Comparison of ENCODE assay signal across 19 cellular contexts in the genomic region with DNA sequence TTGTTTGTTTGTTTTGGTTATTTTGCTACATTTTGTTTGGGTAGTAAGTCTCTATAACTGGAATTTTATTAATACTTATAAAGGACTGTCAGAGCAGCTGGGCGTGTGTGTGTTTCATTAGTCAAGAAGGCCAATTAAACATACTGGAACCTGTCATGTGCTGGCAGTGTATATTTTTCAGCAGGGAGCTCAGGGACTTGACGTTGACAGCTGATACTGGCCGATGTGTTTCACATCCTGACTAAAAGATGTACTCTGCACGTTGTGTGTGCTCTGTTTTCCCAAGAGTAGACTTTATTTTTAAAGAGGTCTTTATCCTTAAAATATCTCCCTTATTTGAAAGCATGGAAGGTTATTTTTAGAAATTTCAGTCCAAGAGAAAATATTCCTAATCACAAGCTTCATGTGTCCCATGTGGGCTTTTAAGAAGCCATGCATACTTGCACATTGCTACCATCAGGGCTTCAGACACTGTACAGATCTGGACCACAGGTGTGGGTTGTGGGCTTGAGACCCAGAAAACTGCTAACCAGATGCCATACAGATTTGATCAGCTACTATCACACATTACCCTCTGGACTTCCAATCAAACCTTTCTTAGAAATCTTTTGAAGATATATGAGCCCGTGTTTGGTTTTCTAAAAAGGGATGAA.
DNase-seq lines count a peak whose midpoint lies in the region; ATAC-seq lines count a peak whose summit lies in the region.
"Had no signal": no experiment of that assay in that cellular context is flagged by ENCODE, and none has a peak within 500 bp of the region (broad histone marks: within the 10 kb centered on the region; RNA-seq: fewer than 3 reads in every experiment).

No MANE protein-coding gene starts in this region.

- peak overlapping the region; percentile 32 for H3K27ac ChIP-seq in BLaER1
- H3K27ac ChIP-seq: SJCRH30, thoracic aorta had no signal

- no peaks in the 10 kb centered on the region for H3K36me3 ChIP-seq in BLaER1
- H3K36me3 ChIP-seq: SJCRH30, thoracic aorta had no signal

- peak; percentile 6 for ATAC-seq in GM18868 (IDR thresholded peaks at IDR 0.05; ENCODE audit: unreplicated experiment)
- peak; percentile 26 for ATAC-seq in HG03135 (IDR thresholded peaks at IDR 0.05; ENCODE audit: unreplicated experiment)
- ATAC-seq in activated T-helper 17 cell treated with anti-CD3 and anti-CD28 coated beads, Interleukin-2, amount 50 U/mL, for 72 hours (replicated peaks), result no peak
- no peak for ATAC-seq in HG02938 (IDR thresholded peaks at IDR 0.05; ENCODE audit: unreplicated experiment)

- H3K4me1 ChIP-seq in BLaER1, result peaks cover 60% of the 10 kb centered on the region
- H3K4me1 ChIP-seq: SJCRH30 had no signal

- H4K20me1 ChIP-seq in BLaER1, result no peaks in the 10 kb centered on the region

- H3K27me3 ChIP-seq in BLaER1, result no peaks in the 10 kb centered on the region
- H3K27me3 ChIP-seq: SJCRH30 had no signal

- peak overlapping the region; percentile 20 for H3K4me3 Mint-ChIP-seq in activated T-helper 17 cell treated with anti-CD3 and anti-CD28 coated beads, Interleukin-2, amount 50 U/mL, for 72 hours
- H3K4me3 Mint-ChIP-seq: activated CD4-positive, alpha-beta T cell treated with anti-CD3 and anti-CD28 coated beads, Interleukin-2, amount 10 ng/mL, durations not matched to agents 24 days and 14 days; CD4-positive, CD25-positive, alpha-beta regulatory T cell; stimulated activated memory B cell treated with anti-CD40 and anti-IgM and Interleukin-4, amounts not matched to agents 10 μg/mL and 1 μg/mL and 100 μg/mL, for 72 hours had no signal

- DNase-seq in NCI-H345 (lab: John Stamatoyannopoulos, UW) (no peak), NCI-H2196 treated with DMSO at 0.1 percent for 48 hours (lab: John Stamatoyannopoulos, UW; ENCODE audit: unreplicated experiment) (no peak)
- no peak for DNase-seq in activated CD4-positive, alpha-beta T cell treated with anti-CD3 and anti-CD28 coated beads for 1 hour
- DNase-seq: activated CD4-positive, alpha-beta T cell treated with anti-CD3 and anti-CD28 coated beads, Interleukin-2, amount 10 ng/mL, durations not matched to agents 24 days and 14 days; activated effector memory CD4-positive, alpha-beta T cell treated with anti-CD3 and anti-CD28 coated beads, Interleukin-2, amount 50 U/mL, for 16 hours; dermis blood vessel endothelial cell; DMS53; KG1; NCI-H1092; SJCRH30; stimulated activated CD4-positive, alpha-beta T cell treated with anti-CD3 and anti-CD28 coated beads, Interleukin-1b, Interleukin-23, amount 100 ng/mL, for 48 hours had no signal

- no peaks in the 10 kb centered on the region for H3K27me3 Mint-ChIP-seq in activated T-helper 17 cell treated with anti-CD3 and anti-CD28 coated beads, Interleukin-2, amount 50 U/mL, for 72 hours
- H3K27me3 Mint-ChIP-seq: stimulated activated memory B cell treated with anti-CD40 and anti-IgM and Interleukin-4, amounts not matched to agents 10 μg/mL and 1 μg/mL and 100 μg/mL, for 72 hours had no signal

- H3K9me3 ChIP-seq in BLaER1, result no peaks in the 10 kb centered on the region
- H3K9me3 ChIP-seq: SJCRH30, thoracic aorta had no signal

- H3K4me3 ChIP-seq in BLaER1, result peak overlapping the region; percentile 40
- H3K4me3 ChIP-seq: SJCRH30, thoracic aorta had no signal

- no peaks in the 10 kb centered on the region for H3K4me1 Mint-ChIP-seq in activated T-helper 17 cell treated with anti-CD3 and anti-CD28 coated beads, Interleukin-2, amount 50 U/mL, for 72 hours
- H3K4me1 Mint-ChIP-seq: activated CD4-positive, alpha-beta T cell treated with anti-CD3 and anti-CD28 coated beads, Interleukin-2, amount 10 ng/mL, durations not matched to agents 24 days and 14 days; CD4-positive, CD25-positive, alpha-beta regulatory T cell had no signal

- H3K36me3 Mint-ChIP-seq in activated T-helper 17 cell treated with anti-CD3 and anti-CD28 coated beads, Interleukin-2, amount 50 U/mL, for 72 hours (ENCODE audit: low read depth), result no peaks in the 10 kb centered on the region
- H3K36me3 Mint-ChIP-seq: CD4-positive, CD25-positive, alpha-beta regulatory T cell; stimulated activated memory B cell treated with anti-CD40 and anti-IgM and Interleukin-4, amounts not matched to agents 10 μg/mL and 1 μg/mL and 100 μg/mL, for 72 hours had no signal

- H3K4me2 ChIP-seq in BLaER1, result peak overlapping the region; percentile 73

- H3K9me3 Mint-ChIP-seq in activated T-helper 17 cell treated with anti-CD3 and anti-CD28 coated beads, Interleukin-2, amount 50 U/mL, for 72 hours, result no peaks in the 10 kb centered on the region
- H3K9me3 Mint-ChIP-seq: activated CD4-positive, alpha-beta T cell treated with anti-CD3 and anti-CD28 coated beads, Interleukin-2, amount 10 ng/mL, durations not matched to agents 24 days and 14 days; stimulated activated memory B cell treated with anti-CD40 and anti-IgM and Interleukin-4, amounts not matched to agents 10 μg/mL and 1 μg/mL and 100 μg/mL, for 72 hours had no signal

- no peak overlapping the region for H3K9ac ChIP-seq in BLaER1

- no peak overlapping the region for H3K27ac Mint-ChIP-seq in activated T-helper 17 cell treated with anti-CD3 and anti-CD28 coated beads, Interleukin-2, amount 50 U/mL, for 72 hours
- H3K27ac Mint-ChIP-seq: activated CD4-positive, alpha-beta T cell treated with anti-CD3 and anti-CD28 coated beads, Interleukin-2, amount 10 ng/mL, durations not matched to agents 24 days and 14 days; CD4-positive, CD25-positive, alpha-beta regulatory T cell; stimulated activated memory B cell treated with anti-CD40 and anti-IgM and Interleukin-4, amounts not matched to agents 10 μg/mL and 1 μg/mL and 100 μg/mL, for 72 hours had no signal

Comparison
In these comparisons a context has a peak if more than half of its experiments do, and no peak if none do; other contexts are left out.
1. ATAC-seq: peak in GM18868 (single experiment) and HG03135 (single experiment); none in activated T-helper 17 cell treated with anti-CD3 and anti-CD28 coated beads, Interleukin-2, amount 50 U/mL, for 72 hours (single experiment) and HG02938 (single experiment).